11 cellular contexts compared by ENCODE assay signal in genomic region chr11:72704028-72704782, GRCh38. TPM values are rescaled to one million over a fixed set of nuclear protein-coding genes. Genes with fewer than 3 reads are reported as not detected.
DNase-seq lines count a peak whose midpoint lies in the region; ATAC-seq and TF ChIP-seq lines count a peak whose summit lies in the region.
"Had no signal": no experiment of that assay in that cellular context is flagged by ENCODE, and none has a peak within 500 bp of the region (broad histone marks: within the 10 kb centered on the region; RNA-seq: fewer than 3 reads in every experiment).

No MANE protein-coding gene starts in this region.

- peak overlapping the region in 3 of 7 donors; percentile 2 to 57 (median 35) for H3K27ac Mint-ChIP-seq in CD14-positive monocyte
- no peak overlapping the region for H3K27ac Mint-ChIP-seq in activated CD8-positive, alpha-beta T cell treated with anti-CD3 and anti-CD28 coated beads for 36 hours
- H3K27ac Mint-ChIP-seq in endothelial cell (ENCODE audit: unreplicated experiment) = no peak overlapping the region

- no peaks in the 10 kb centered on the region for H3K9me3 ChIP-seq in neutrophil
- H3K9me3 ChIP-seq: thoracic aorta had no signal

- DNase-seq in CD14-positive monocyte (ENCODE audit: low spot score) = no peak
- no peak for DNase-seq in NB4 (ENCODE audit: low read depth)
- DNase-seq in fibroblast of gingiva (ENCODE audit: low read depth) = peak; percentile 21
- DNase-seq in NCI-H2227 treated with DMSO at 0.1 percent for 48 hours (lab: John Stamatoyannopoulos, UW) = no peak
- DNase-seq in activated CD8-positive, alpha-beta T cell treated with anti-CD3 and anti-CD28 coated beads for 36 hours = no peak
- DNase-seq in endothelial cell (ENCODE audit: low spot score) = no peak
- DNase-seq in stimulated activated CD4-positive, alpha-beta T cell treated with anti-CD3 and anti-CD28 coated beads, Interleukin-2, amount 100 ng/mL, for 48 hours = no peak
- DNase-seq: activated CD8-positive, alpha-beta memory T cell treated with anti-CD3 and anti-CD28 coated beads, Interleukin-2, amount 50 U/mL, for 4 hours; NCI-H1930 had no signal

- H3K36me3 Mint-ChIP-seq in CD14-positive monocyte = peaks cover 93 to 100% of the 10 kb centered on the region in 2 donors
- H3K36me3 Mint-ChIP-seq in activated CD8-positive, alpha-beta T cell treated with anti-CD3 and anti-CD28 coated beads for 36 hours (ENCODE audit: low read depth) = peaks cover 19% of the 10 kb centered on the region
- H3K36me3 Mint-ChIP-seq in endothelial cell (ENCODE audit: low read depth, unreplicated experiment) = peaks cover 45% of the 10 kb centered on the region

- POLR2A ChIA-PET in activated CD8-positive, alpha-beta T cell treated with anti-CD3 and anti-CD28 coated beads for 36 hours (lab: Charles Lee) = interaction anchor here (1.2 kb wide), 1 partner anchor 16 kb away, joined by 3 read pairs; no protein-coding TSS in a partner anchor

- H3K9me3 Mint-ChIP-seq in CD14-positive monocyte = peaks cover 0 to under 1% (median 0%) of the 10 kb centered on the region in 7 donors
- no peaks in the 10 kb centered on the region for H3K9me3 Mint-ChIP-seq in activated CD8-positive, alpha-beta T cell treated with anti-CD3 and anti-CD28 coated beads for 36 hours
- no peaks in the 10 kb centered on the region for H3K9me3 Mint-ChIP-seq in endothelial cell (ENCODE audit: unreplicated experiment)

- no peaks in the 10 kb centered on the region for H3K4me1 ChIP-seq in neutrophil (ENCODE audit: control insufficient read depth in 1 of 2, insufficient read depth in 1 of 2, low read depth in 1 of 2, low read length in 1 of 2)

- peak overlapping the region; percentile 15 for H3K27ac ChIP-seq in neutrophil

- H3K27me3 Mint-ChIP-seq in CD14-positive monocyte (ENCODE audit: low read depth in 3 of 3) (peaks cover 0 to 2% (median 2%) of the 10 kb centered on the region in 3 donors), endothelial cell (ENCODE audit: unreplicated experiment) (peaks cover 16% of the 10 kb centered on the region)
- no peaks in the 10 kb centered on the region for H3K27me3 Mint-ChIP-seq in activated CD8-positive, alpha-beta T cell treated with anti-CD3 and anti-CD28 coated beads for 36 hours

- H3K4me3 Mint-ChIP-seq in CD14-positive monocyte (no peak overlapping the region), endothelial cell (ENCODE audit: unreplicated experiment) (no peak overlapping the region)
- H3K4me3 Mint-ChIP-seq in activated CD8-positive, alpha-beta T cell treated with anti-CD3 and anti-CD28 coated beads for 36 hours = no peak overlapping the region

- TF ChIP-seq POLR2A in NB4 (IDR thresholded peaks at IDR 0.05; ENCODE audit: extremely low read depth, insufficient read length) = no peak

- no peaks in the 10 kb centered on the region for H3K27me3 ChIP-seq in neutrophil

- H3K4me3 ChIP-seq in NB4 (ENCODE audit: low read depth, low read length) (no peak overlapping the region), neutrophil (ENCODE audit: low read depth in 1 of 2, low read length in 1 of 2) (no peak overlapping the region)
- H3K4me3 ChIP-seq: thoracic aorta had no signal

- peak; percentile 20 for TF ChIP-seq CTCF in CD14-positive monocyte (IDR thresholded peaks at IDR 0.05)
- peak; percentile 8 for TF ChIP-seq CTCF in NB4 (IDR thresholded peaks at IDR 0.05; ENCODE audit: low read depth, low read length)
- TF ChIP-seq CTCF in neutrophil (IDR thresholded peaks at IDR 0.05) = no peak
- no peak for TF ChIP-seq CTCF in activated CD8-positive, alpha-beta T cell treated with anti-CD3 and anti-CD28 coated beads for 36 hours (IDR thresholded peaks at IDR 0.05)
- TF ChIP-seq CTCF in endothelial cell (IDR thresholded peaks at IDR 0.05; ENCODE audit: unreplicated experiment) = no peak

- no peak for ATAC-seq in activated CD8-positive, alpha-beta T cell treated with anti-CD3 and anti-CD28 coated beads for 36 hours

- H3K36me3 ChIP-seq in neutrophil = peaks cover 100% of the 10 kb centered on the region

- CTCF ChIA-PET in activated CD8-positive, alpha-beta T cell treated with anti-CD3 and anti-CD28 coated beads for 36 hours (lab: Charles Lee) = no interaction called here

- intact Hi-C loops in CD14-positive monocyte (cut with micrococcal nuclease) = no loop called here
- intact Hi-C loops in activated CD8-positive, alpha-beta T cell treated with anti-CD3 and anti-CD28 coated beads for 36 hours (cut with micrococcal nuclease) = no loop called here

- peaks cover 4% of the 10 kb centered on the region for H3K4me1 Mint-ChIP-seq in CD14-positive monocyte
- no peaks in the 10 kb centered on the region for H3K4me1 Mint-ChIP-seq in activated CD8-positive, alpha-beta T cell treated with anti-CD3 and anti-CD28 coated beads for 36 hours (ENCODE audit: low read depth)
- H3K4me1 Mint-ChIP-seq in endothelial cell (ENCODE audit: unreplicated experiment) = peaks cover 13% of the 10 kb centered on the region

RNA-seq across cellular contexts. Expression of gene PDE2A, which starts 30.0 kb away (rescaled TPM):
- under 1 TPM; 0.18 to 0.53 TPM for polyA plus RNA-seq in CD14-positive monocyte
- total RNA-seq in activated CD8-positive, alpha-beta T cell treated with anti-CD3 and anti-CD28 coated beads for 36 hours = under 1 TPM; 0.14 to 0.72 TPM
- 65.9 TPM for total RNA-seq in endothelial cell (ENCODE audit: unreplicated experiment)

RNA-seq across cellular contexts. Expression of gene ARAP1, which starts 48.0 kb away (rescaled TPM):
- 10 to 100 TPM; 48.7 to 79.0 TPM for polyA plus RNA-seq in CD14-positive monocyte
- 10 to 100 TPM; 77.7 to 91.5 TPM for total RNA-seq in activated CD8-positive, alpha-beta T cell treated with anti-CD3 and anti-CD28 coated beads for 36 hours
- total RNA-seq in endothelial cell (ENCODE audit: unreplicated experiment) = 55.1 TPM

Comparison
In these comparisons a context has a peak if more than half of its experiments do, and no peak if none do; other contexts are left out.
1. CTCF ChIP-seq: peak in CD14-positive monocyte (single experiment) and NB4 (single experiment); none in neutrophil (single experiment), activated CD8-positive, alpha-beta T cell treated with anti-CD3 and anti-CD28 coated beads for 36 hours (single experiment) and endothelial cell (single experiment).
2. RNA of gene PDE2A, which starts 30.0 kb away (total RNA-seq): 65.9 TPM in endothelial cell (single experiment); 0.14 to 0.72 TPM in activated CD8-positive, alpha-beta T cell treated with anti-CD3 and anti-CD28 coated beads for 36 hours; every median in the first group is over 10 times any median in the second.